Comparison of ENCODE assay signal across 36 cellular contexts in genomic region chr15:51696566-51696965, GRCh38. TPM values are rescaled to one million over a fixed set of nuclear protein-coding genes. Genes with fewer than 3 reads are reported as not detected.
"Had no signal": no experiment of that assay in that cellular context is flagged by ENCODE, and none has a peak within 500 bp of the region (broad histone marks: within the 10 kb centered on the region; RNA-seq: fewer than 3 reads in every experiment).

No MANE protein-coding gene starts in this region.

- H3K27me3 ChIP-seq: ascending aorta, cardiac muscle cell, colonic mucosa had no signal

- H3K4me3 ChIP-seq: ascending aorta, breast epithelium, cardiac muscle cell, colonic mucosa, esophagus squamous epithelium, gastroesophageal sphincter had no signal

- ATAC-seq: activated CD4-positive, alpha-beta T cell treated with anti-CD3 and anti-CD28 coated beads for 36 hours; activated CD8-positive, alpha-beta memory T cell treated with anti-CD3 and anti-CD28 coated beads, Interleukin-2, amount 10 ng/mL, durations not matched to agents 7 days and 5 days; activated CD8-positive, alpha-beta T cell treated with anti-CD3 and anti-CD28 coated beads, Interleukin-2, amount 10 ng/mL, durations not matched to agents 7 days and 5 days; activated T-cell treated with anti-CD3 and anti-CD28 coated beads, Interleukin-2, amount 50 U/mL, for 72 hours; gastroesophageal sphincter; T-helper 17 cell had no signal

- H3K27ac ChIP-seq: ascending aorta, breast epithelium, cardiac muscle cell, colonic mucosa, epithelial cell of prostate, esophagus squamous epithelium, gastroesophageal sphincter had no signal

- H3K4me3 Mint-ChIP-seq: activated CD4-positive, alpha-beta memory T cell treated with anti-CD3 and anti-CD28 coated beads for 36 hours; activated CD4-positive, alpha-beta T cell treated with anti-CD3 and anti-CD28 coated beads for 36 hours; activated CD4-positive, alpha-beta T cell treated with anti-CD3 and anti-CD28 coated beads, Interleukin-2, amount 10 ng/mL, durations not matched to agents 24 days and 14 days; activated CD8-positive, alpha-beta memory T cell treated with anti-CD3 and anti-CD28 coated beads, Interleukin-2, amount 10 ng/mL, durations not matched to agents 7 days and 5 days; activated CD8-positive, alpha-beta T cell treated with anti-CD3 and anti-CD28 coated beads, Interleukin-2, amount 10 ng/mL, durations not matched to agents 7 days and 5 days; activated naive CD4-positive, alpha-beta T cell treated with anti-CD3 and anti-CD28 coated beads, Interleukin-2, amount 10 ng/mL, durations not matched to agents 7 days and 5 days; activated naive CD8-positive, alpha-beta T cell treated with anti-CD3 and anti-CD28 coated beads, Interleukin-2, amount 10 ng/mL, durations not matched to agents 7 days and 5 days; activated T-cell treated with anti-CD3 and anti-CD28 coated beads, Interleukin-2, amount 50 U/mL, for 24 hours; activated T-cell treated with anti-CD3 and anti-CD28 coated beads, Interleukin-2, amount 50 U/mL, for 72 hours; brain; T-helper 17 cell; T-helper 2 cell treated with Interferon-gamma antibody and Interleukin-4, amounts not matched to agents 5 μg/mL and 100 μg/mL, for 36 hours had no signal

- H3K27ac Mint-ChIP-seq: activated CD4-positive, alpha-beta memory T cell treated with anti-CD3 and anti-CD28 coated beads for 36 hours; activated CD4-positive, alpha-beta T cell treated with anti-CD3 and anti-CD28 coated beads for 36 hours; activated CD4-positive, alpha-beta T cell treated with anti-CD3 and anti-CD28 coated beads, Interleukin-2, amount 10 ng/mL, durations not matched to agents 24 days and 14 days; activated CD8-positive, alpha-beta memory T cell treated with anti-CD3 and anti-CD28 coated beads, Interleukin-2, amount 10 ng/mL, durations not matched to agents 7 days and 5 days; activated CD8-positive, alpha-beta T cell treated with anti-CD3 and anti-CD28 coated beads, Interleukin-2, amount 10 ng/mL, durations not matched to agents 7 days and 5 days; activated naive CD4-positive, alpha-beta T cell treated with anti-CD3 and anti-CD28 coated beads, Interleukin-2, amount 10 ng/mL, durations not matched to agents 7 days and 5 days; activated naive CD4-positive, alpha-beta T cell treated with anti-CD3 and anti-CD28 coated beads, Interleukin-2, amount 50 U/mL, for 72 hours; activated naive CD8-positive, alpha-beta T cell treated with anti-CD3 and anti-CD28 coated beads, Interleukin-2, amount 10 ng/mL, durations not matched to agents 7 days and 5 days; activated T-cell treated with anti-CD3 and anti-CD28 coated beads, Interleukin-2, amount 50 U/mL, for 24 hours; activated T-cell treated with anti-CD3 and anti-CD28 coated beads, Interleukin-2, amount 50 U/mL, for 72 hours; brain; T-helper 17 cell; T-helper 2 cell treated with Interferon-gamma antibody and Interleukin-4, amounts not matched to agents 5 μg/mL and 100 μg/mL, for 36 hours had no signal

- H3K9me3 Mint-ChIP-seq: activated CD4-positive, alpha-beta memory T cell treated with anti-CD3 and anti-CD28 coated beads for 36 hours; activated naive CD4-positive, alpha-beta T cell treated with anti-CD3 and anti-CD28 coated beads, Interleukin-2, amount 10 ng/mL, durations not matched to agents 7 days and 5 days; activated naive CD4-positive, alpha-beta T cell treated with anti-CD3 and anti-CD28 coated beads, Interleukin-2, amount 50 U/mL, for 72 hours; activated naive CD8-positive, alpha-beta T cell treated with anti-CD3 and anti-CD28 coated beads, Interleukin-2, amount 10 ng/mL, durations not matched to agents 7 days and 5 days; activated T-cell treated with anti-CD3 and anti-CD28 coated beads, Interleukin-2, amount 50 U/mL, for 24 hours; activated T-cell treated with anti-CD3 and anti-CD28 coated beads, Interleukin-2, amount 50 U/mL, for 72 hours; brain; T-helper 2 cell treated with Interferon-gamma antibody and Interleukin-4, amounts not matched to agents 5 μg/mL and 100 μg/mL, for 36 hours had no signal

- H3K4me1 Mint-ChIP-seq: brain had no signal

- DNase-seq: activated CD4-positive, alpha-beta memory T cell treated with anti-CD3 and anti-CD28 coated beads for 36 hours; activated CD4-positive, alpha-beta T cell treated with anti-CD3 and anti-CD28 coated beads for 36 hours; activated CD4-positive, alpha-beta T cell treated with anti-CD3 and anti-CD28 coated beads, Interleukin-2, amount 10 ng/mL, durations not matched to agents 24 days and 14 days; activated CD4-positive, CD25-positive, alpha-beta regulatory T cell; activated CD4-positive, CD25-positive, alpha-beta regulatory T cell treated with anti-CD3 and anti-CD28 coated beads, Interleukin-2, amount 50 U/mL, for 72 hours; activated CD8-positive, alpha-beta memory T cell treated with anti-CD3 and anti-CD28 coated beads, Interleukin-2, amount 10 ng/mL, durations not matched to agents 7 days and 5 days; activated CD8-positive, alpha-beta memory T cell treated with anti-CD3 and anti-CD28 coated beads, Interleukin-2, amount 50 U/mL, for 4 hours; activated CD8-positive, alpha-beta T cell treated with anti-CD3 and anti-CD28 coated beads, Interleukin-2, amount 10 ng/mL, durations not matched to agents 7 days and 5 days; activated gamma-delta T cell; activated naive CD4-positive, alpha-beta T cell; activated naive CD4-positive, alpha-beta T cell treated with anti-CD3 and anti-CD28 coated beads, Interleukin-2, amount 10 ng/mL, durations not matched to agents 7 days and 5 days; activated naive CD8-positive, alpha-beta T cell treated with anti-CD3 and anti-CD28 coated beads, Interleukin-2, amount 10 ng/mL, durations not matched to agents 7 days and 5 days; activated T-cell treated with anti-CD3 and anti-CD28 coated beads, Interleukin-2, amount 50 U/mL, for 24 hours; activated T-cell treated with anti-CD3 and anti-CD28 coated beads, Interleukin-2, amount 50 U/mL, for 72 hours; central memory CD4-positive, alpha-beta T cell; cerebellar nuclear complex; colonic mucosa; effector CD8-positive, alpha-beta T cell; esophagus squamous epithelium; foreskin melanocyte; head of caudate nucleus; T-helper 17 cell; T1000 had no signal

- H3K36me3 ChIP-seq: ascending aorta, breast epithelium, cardiac muscle cell, colonic mucosa, esophagus squamous epithelium, gastroesophageal sphincter had no signal

- H3K27me3 Mint-ChIP-seq: brain had no signal

- H3K36me3 Mint-ChIP-seq: activated CD4-positive, alpha-beta memory T cell treated with anti-CD3 and anti-CD28 coated beads for 36 hours; activated naive CD4-positive, alpha-beta T cell treated with anti-CD3 and anti-CD28 coated beads, Interleukin-2, amount 10 ng/mL, durations not matched to agents 7 days and 5 days; activated naive CD4-positive, alpha-beta T cell treated with anti-CD3 and anti-CD28 coated beads, Interleukin-2, amount 50 U/mL, for 72 hours; activated naive CD8-positive, alpha-beta T cell treated with anti-CD3 and anti-CD28 coated beads, Interleukin-2, amount 10 ng/mL, durations not matched to agents 7 days and 5 days had no signal

- H3K4me1 ChIP-seq: ascending aorta, breast epithelium, colonic mucosa, esophagus squamous epithelium, gastroesophageal sphincter had no signal

- H3K9me3 ChIP-seq: ascending aorta, breast epithelium, colonic mucosa, esophagus squamous epithelium, gastroesophageal sphincter had no signal

RNA-seq across cellular contexts. Expression of gene SCG3, which starts 15.3 kb away (rescaled TPM):
- total RNA-seq: activated CD4-positive, alpha-beta memory T cell treated with anti-CD3 and anti-CD28 coated beads for 36 hours; activated CD4-positive, alpha-beta T cell treated with anti-CD3 and anti-CD28 coated beads for 36 hours; activated CD4-positive, alpha-beta T cell treated with anti-CD3 and anti-CD28 coated beads, Interleukin-2, amount 10 ng/mL, durations not matched to agents 24 days and 14 days; activated CD8-positive, alpha-beta memory T cell treated with anti-CD3 and anti-CD28 coated beads for 36 hours; activated CD8-positive, alpha-beta memory T cell treated with anti-CD3 and anti-CD28 coated beads, Interleukin-2, amount 10 ng/mL, durations not matched to agents 7 days and 5 days; activated CD8-positive, alpha-beta T cell treated with anti-CD3 and anti-CD28 coated beads, Interleukin-2, amount 10 ng/mL, durations not matched to agents 7 days and 5 days; activated naive CD8-positive, alpha-beta T cell treated with anti-CD3 and anti-CD28 coated beads, Interleukin-2, amount 10 ng/mL, durations not matched to agents 7 days and 5 days; activated T-cell treated with anti-CD3 and anti-CD28 coated beads, Interleukin-2, amount 50 U/mL, for 72 hours; ascending aorta; cardiac muscle cell; endothelial cell of umbilical vein; fibroblast of lung; fibroblast of villous mesenchyme; glomerular endothelial cell; T-helper 17 cell had no signal
- polyA plus RNA-seq: cardiac muscle cell, endothelial cell of umbilical vein, fibroblast of lung had no signal
